Comparison of ENCODE assay signal across 1 cellular context in genomic region chr5:10283927-10284635, GRCh38.
TF ChIP-seq lines count a peak whose summit lies in the region.

No MANE protein-coding gene starts in this region.

TF ChIP-seq in HepG2, 621 proteins besides CTCF, POLR2A, EP300 and RAD21 (continues in another document):
- TF ChIP-seq RFX3 (CRISPR knock-in tag; IDR thresholded peaks at IDR 0.05), result no peak
- TF ChIP-seq CREB1 (IDR thresholded peaks at IDR 0.05), result no peak
- TF ChIP-seq CREB1 (CRISPR knock-in tag; IDR thresholded peaks at IDR 0.05), result no peak
- no peak for TF ChIP-seq ZNF234 (CRISPR knock-in tag; conservative IDR thresholded peaks at IDR 0.05)
- 0 out of 2 replicates have a peak, but pooled peaks have one; percentile 25 for TF ChIP-seq ZNF576 (CRISPR knock-in tag; IDR thresholded peaks at IDR 0.05)
- TF ChIP-seq MBD4 (IDR thresholded peaks at IDR 0.05; ENCODE audit: borderline replicate concordance, low read length), result no peak
- TF ChIP-seq ZBTB20 (CRISPR knock-in tag; IDR thresholded peaks at IDR 0.05; ENCODE audit: borderline replicate concordance, low read depth), result no peak
- no peak for TF ChIP-seq HOMEZ (CRISPR knock-in tag; IDR thresholded peaks at IDR 0.05; ENCODE audit: low read depth)
- TF ChIP-seq RERE (CRISPR knock-in tag; IDR thresholded peaks at IDR 0.05; ENCODE audit: low read depth), result no peak
- no peak for TF ChIP-seq ZNF562 (CRISPR knock-in tag; IDR thresholded peaks at IDR 0.05; ENCODE audit: borderline replicate concordance)
- no peak for TF ChIP-seq JUND (CRISPR knock-in tag; IDR thresholded peaks at IDR 0.05)
- TF ChIP-seq ZNF10 (CRISPR knock-in tag; IDR thresholded peaks at IDR 0.05; ENCODE audit: borderline replicate concordance, low read depth), result no peak
- no peak for TF ChIP-seq ZNF543 (CRISPR knock-in tag; IDR thresholded peaks at IDR 0.05)
- no peak for TF ChIP-seq ZNF281 (CRISPR knock-in tag; IDR thresholded peaks at IDR 0.05; ENCODE audit: borderline replicate concordance)
- TF ChIP-seq FOSL2 (CRISPR knock-in tag; IDR thresholded peaks at IDR 0.05), result no peak
- no peak for TF ChIP-seq PAX8 (CRISPR knock-in tag; IDR thresholded peaks at IDR 0.05; ENCODE audit: borderline replicate concordance)
- TF ChIP-seq HMG20B (CRISPR knock-in tag; conservative IDR thresholded peaks at IDR 0.05), result no peak
- no peak for TF ChIP-seq PATZ1 (CRISPR knock-in tag; IDR thresholded peaks at IDR 0.05)
- no peak for TF ChIP-seq ZBTB7A (CRISPR knock-in tag; IDR thresholded peaks at IDR 0.05)
- no peak for TF ChIP-seq ZNF83 (CRISPR knock-in tag; IDR thresholded peaks at IDR 0.05; ENCODE audit: borderline replicate concordance)
- TF ChIP-seq SIX4 (CRISPR knock-in tag; IDR thresholded peaks at IDR 0.05), result no peak
- no peak for TF ChIP-seq SNRNP70 (IDR thresholded peaks at IDR 0.05; ENCODE audit: low read depth, low read length)
- no peak for TF ChIP-seq DMTF1 (CRISPR knock-in tag; IDR thresholded peaks at IDR 0.05)
- TF ChIP-seq MXI1 (IDR thresholded peaks at IDR 0.05; ENCODE audit: borderline replicate concordance, low read depth, low read length), result peak; percentile 58; the same call in 1 of the 3 replicates
- no peak for TF ChIP-seq U2AF2 (IDR thresholded peaks at IDR 0.05; ENCODE audit: low read depth, low read length)
- peak in 1 of 2 experiments; percentile 30; a peak in 1 of 4 replicates for TF ChIP-seq HMGXB4 (CRISPR knock-in tag; IDR thresholded peaks at IDR 0.05; ENCODE audit: borderline replicate concordance in 1 of 2, low read depth in 1 of 2)
- TF ChIP-seq ZBTB3 (CRISPR knock-in tag; IDR thresholded peaks at IDR 0.05; ENCODE audit: borderline replicate concordance, low read depth), result no peak
- 0 out of 2 replicates have a peak, but pooled peaks have one; percentile 38 for TF ChIP-seq TFDP2 (CRISPR knock-in tag; IDR thresholded peaks at IDR 0.05)
- no peak for TF ChIP-seq FOXC1 (CRISPR knock-in tag; IDR thresholded peaks at IDR 0.05; ENCODE audit: borderline replicate concordance)
- no peak for TF ChIP-seq ZNF674 (CRISPR knock-in tag; IDR thresholded peaks at IDR 0.05; ENCODE audit: low read depth)
- TF ChIP-seq ZBTB33 (CRISPR knock-in tag; IDR thresholded peaks at IDR 0.05), result peak; percentile 96
- 0 out of 2 replicates have a peak, but pooled peaks have one; percentile 19 for TF ChIP-seq PHF8 (CRISPR knock-in tag; IDR thresholded peaks at IDR 0.05)
- no peak for TF ChIP-seq PAWR (CRISPR knock-in tag; IDR thresholded peaks at IDR 0.05; ENCODE audit: borderline replicate concordance)
- peak; percentile 33; the same call in 1 of the 2 replicates for TF ChIP-seq POGZ (CRISPR knock-in tag; IDR thresholded peaks at IDR 0.05)
- no peak for TF ChIP-seq ZNF672 (CRISPR knock-in tag; IDR thresholded peaks at IDR 0.05)
- TF ChIP-seq ZNF414 (CRISPR knock-in tag; IDR thresholded peaks at IDR 0.05), result no peak
- no peak for TF ChIP-seq KLF9 (CRISPR knock-in tag; IDR thresholded peaks at IDR 0.05; ENCODE audit: low read depth)
- no peak for TF ChIP-seq ZNF607 (CRISPR knock-in tag; IDR thresholded peaks at IDR 0.05; ENCODE audit: borderline replicate concordance)
- TF ChIP-seq FOXO1 (CRISPR knock-in tag; IDR thresholded peaks at IDR 0.05), result 0 out of 2 replicates have a peak, but pooled peaks have one; percentile 24
- no peak for TF ChIP-seq BRCA1 (CRISPR knock-in tag; IDR thresholded peaks at IDR 0.05)
- TF ChIP-seq ZNF788 (CRISPR knock-in tag; IDR thresholded peaks at IDR 0.05; ENCODE audit: borderline replicate concordance), result no peak
- TF ChIP-seq ZNF350 (CRISPR knock-in tag; IDR thresholded peaks at IDR 0.05; ENCODE audit: borderline replicate concordance, low read depth), result no peak
- TF ChIP-seq TBX3 (IDR thresholded peaks at IDR 0.05; ENCODE audit: borderline replicate concordance), result no peak
